Comparison of ENCODE assay signal across 8 cellular contexts in genomic region chr5:37249820-37250175, GRCh38. TPM values are rescaled to one million over a fixed set of nuclear protein-coding genes. Genes with fewer than 3 reads are reported as not detected.
A peak's percentile ranks its signal among the peaks of the same experiment; 100 is the strongest.
DNase-seq lines count a peak whose midpoint lies in the region; ATAC-seq and TF ChIP-seq lines count a peak whose summit lies in the region.

No MANE protein-coding gene starts in this region.

- peak overlapping the region; percentile 1 for H2AK5ac ChIP-seq in neuronal stem cell (ENCODE audit: low read depth, low read length)

- CTCF ChIA-PET in CD4-positive, alpha-beta T cell (lab: Charles Lee), result no interaction called here

- intact Hi-C loops in CD4-positive, alpha-beta T cell (cut with DNase I, micrococcal nuclease), result no loop called here

- H2BK12ac ChIP-seq in neuronal stem cell (ENCODE audit: low read length), result no peak overlapping the region

- peaks cover 2% of the 10 kb centered on the region for H3K79me1 ChIP-seq in neuronal stem cell (ENCODE audit: low read depth, low read length)

- H4K8ac ChIP-seq in neuronal stem cell (ENCODE audit: low read depth, low read length), result no peak overlapping the region

- POLR2A ChIA-PET in CD4-positive, alpha-beta T cell (lab: Charles Lee), result interaction anchor here (1.8 to 1.9 kb wide), 2 partner anchors 122 to 1008 kb away, joined by 4 to 8 read pairs; partner anchors contain the start of genes NADK2 and NUP155

- peak overlapping the region; percentile 91 for H2AFZ ChIP-seq in neuronal stem cell (ENCODE audit: low read length)

- H3K9me3 Mint-ChIP-seq in CD4-positive, alpha-beta T cell, result no peaks in the 10 kb centered on the region

- peaks cover 12% of the 10 kb centered on the region for H3K36me3 Mint-ChIP-seq in CD4-positive, alpha-beta T cell (ENCODE audit: low read depth)

- peak overlapping the region; percentile 73 for H3K18ac ChIP-seq in neuronal stem cell (ENCODE audit: low read length)

- H3K14ac ChIP-seq in neuronal stem cell (ENCODE audit: low read length), result no peak overlapping the region

- H3K23ac ChIP-seq in neuronal stem cell (ENCODE audit: low read depth, low read length, poor library complexity), result peak overlapping the region; percentile 96

- peak overlapping the region; percentile 90 for H3K4me3 Mint-ChIP-seq in CD4-positive, alpha-beta T cell

- H3K27me3 Mint-ChIP-seq in CD4-positive, alpha-beta T cell, result no peaks in the 10 kb centered on the region

- DNase-seq in CD4-positive, alpha-beta T cell, result no peak
- DNase-seq in NT2/D1 (ENCODE audit: low read depth, low spot score) (no peak), epithelial cell of proximal tubule (ENCODE audit: low read depth) (no peak), neuronal stem cell (ENCODE audit: low spot score) (no peak), dedifferentiated amniotic fluid mesenchymal stem cell (ENCODE audit: extremely low spot score) (no peak), SK-N-DZ (ENCODE audit: low spot score) (no peak), Ammon's horn (ENCODE audit: low spot score) (no peak)

- no peak for ATAC-seq in CD4-positive, alpha-beta T cell (ENCODE audit: poor library complexity)
- no peak for ATAC-seq in HG03460 (IDR thresholded peaks at IDR 0.05; ENCODE audit: unreplicated experiment)

- no peak overlapping the region for H3K4ac ChIP-seq in neuronal stem cell (ENCODE audit: low read length)

- H2BK120ac ChIP-seq in neuronal stem cell (ENCODE audit: low read depth, low read length), result peak overlapping the region; percentile 14

- no peaks in the 10 kb centered on the region for H3K4me1 ChIP-seq in NT2/D1 (ENCODE audit: insufficient read depth, insufficient read length)
- H3K4me1 ChIP-seq in neuronal stem cell (ENCODE audit: control insufficient read depth in 2 of 2, insufficient read depth in 1 of 2, low read depth in 1 of 2, low read length in 2 of 2), result peaks cover 2 to 4% of the 10 kb centered on the region in 2 donors

- no peak overlapping the region for H4K91ac ChIP-seq in neuronal stem cell (ENCODE audit: low read depth, low read length, poor library complexity)

- H3K9me3 ChIP-seq in CD4-positive, alpha-beta T cell (ENCODE audit: control insufficient read depth, low read length), result no peaks in the 10 kb centered on the region
- H3K9me3 ChIP-seq in NT2/D1 (ENCODE audit: insufficient read depth, low read length) (no peaks in the 10 kb centered on the region), neuronal stem cell (replicated peaks in 1 of 2; ENCODE audit: control insufficient read depth in 2 of 2, insufficient read depth in 1 of 2, low read depth in 1 of 2, low read length in 2 of 2) (peaks cover 0 to 7% of the 10 kb centered on the region in 2 donors)

- H3K4me3 ChIP-seq in NT2/D1 (ENCODE audit: insufficient read length, low read depth) (peak overlapping the region; percentile 67), epithelial cell of proximal tubule (ENCODE audit: low read depth, low read length) (peak overlapping the region; percentile 72), neuronal stem cell (ENCODE audit: low read length in 2 of 2) (peak overlapping the region; percentile 65 to 71)

- TF ChIP-seq CTCF in CD4-positive, alpha-beta T cell (IDR thresholded peaks at IDR 0.05), result no peak
- no peak for TF ChIP-seq CTCF in epithelial cell of proximal tubule (conservative IDR thresholded peaks at IDR 0.05; ENCODE audit: low read depth, low read length)

- H3K9ac ChIP-seq in NT2/D1 (ENCODE audit: insufficient read length, low read depth) (peak overlapping the region; percentile 87), neuronal stem cell (ENCODE audit: low read depth, low read length, poor library complexity) (peak overlapping the region; percentile 80)

- H3K27ac ChIP-seq in CD4-positive, alpha-beta T cell (ENCODE audit: low read depth, low read length), result no peak overlapping the region
- H3K27ac ChIP-seq in neuronal stem cell (replicated peaks; ENCODE audit: low read length), result peak overlapping the region; percentile 57

- H2BK5ac ChIP-seq in neuronal stem cell (ENCODE audit: low read length), result peak overlapping the region; percentile 94

- peak overlapping the region; percentile 80 for H3K27ac Mint-ChIP-seq in CD4-positive, alpha-beta T cell

- peaks cover 16% of the 10 kb centered on the region for H3K4me1 Mint-ChIP-seq in CD4-positive, alpha-beta T cell (ENCODE audit: low read depth)

- peak overlapping the region; percentile 86 for H3K4me2 ChIP-seq in neuronal stem cell (ENCODE audit: insufficient read depth, low read length, poor library complexity, severe bottlenecking)

- peak overlapping the region; percentile 25 for H2BK15ac ChIP-seq in neuronal stem cell (ENCODE audit: low read length)

- no peaks in the 10 kb centered on the region for H3K27me3 ChIP-seq in CD4-positive, alpha-beta T cell (ENCODE audit: control insufficient read depth, insufficient read depth, low read length)
- H3K27me3 ChIP-seq in NT2/D1 (ENCODE audit: insufficient read depth, insufficient read length) (no peaks in the 10 kb centered on the region), neuronal stem cell (ENCODE audit: control insufficient read depth in 3 of 3, insufficient read depth in 3 of 3, low read depth in 1 of 3, low read length in 3 of 3) (no peaks in the 10 kb centered on the region)

- peaks cover 3% of the 10 kb centered on the region for H3K36me3 ChIP-seq in NT2/D1 (ENCODE audit: insufficient read depth, insufficient read length, low read length)
- peaks cover 0 to 9% of the 10 kb centered on the region in 2 donors for H3K36me3 ChIP-seq in neuronal stem cell (replicated peaks in 1 of 2; ENCODE audit: control insufficient read depth in 2 of 2, insufficient read depth in 2 of 2, low read length in 2 of 2)

- WGBS in neuronal stem cell (ENCODE audit: extremely low coverage in 2 of 2, insufficient read length in 2 of 2, insufficient replicate concordance in 1 of 2), 2 donors, result no CpG with 5 or more reads among the region's 10 CpGs

RNA-seq across cellular contexts. Expression of gene CPLANE1, which starts 0.6 kb away (rescaled TPM):
- 1 to 10 TPM; 4.9 to 5.7 TPM for total RNA-seq in CD4-positive, alpha-beta T cell
- total RNA-seq in epithelial cell of proximal tubule, result 9.3 and 12.5 TPM in 2 replicates
- polyA plus RNA-seq in neuronal stem cell (2013, experiment 1 of 2), result 9.6 TPM
- polyA plus RNA-seq in neuronal stem cell (2013, experiment 2 of 2), result 9.1 TPM
- 4.5 and 5.6 TPM in 2 replicates for polyA plus RNA-seq in SK-N-DZ (2014; cell fraction: cytosol; rRNA removed)
- polyA plus RNA-seq in SK-N-DZ (2014; cell fraction: nucleus; rRNA removed), result 11.6 and 14.4 TPM in 2 replicates
